25 cellular contexts compared by ENCODE assay signal in genomic region chr14:93675651-93676050, GRCh38.
"Had no signal": no experiment of that assay in that cellular context is flagged by ENCODE, and none has a peak within 500 bp of the region (broad histone marks: within the 10 kb centered on the region; RNA-seq: fewer than 3 reads in every experiment).

No MANE protein-coding gene starts in this region.

- H3K9me3 ChIP-seq: colonic mucosa, esophagus squamous epithelium, gastrocnemius medialis, left lung, lower lobe of right lung, mucosa of descending colon had no signal

- H3K4me1 ChIP-seq: colonic mucosa, esophagus squamous epithelium, gastrocnemius medialis, left lung, lower lobe of right lung had no signal

- ATAC-seq: effector memory CD8-positive, alpha-beta T cell; esophagus mucosa; gastrocnemius medialis; left lung; lower lobe of right lung; mucosa of descending colon had no signal

- H3K4me3 ChIP-seq: colonic mucosa, esophagus squamous epithelium, gastrocnemius medialis, hepatocyte, left lung, lower lobe of right lung, mucosa of descending colon had no signal

- H3K27me3 ChIP-seq: colonic mucosa, esophagus squamous epithelium, gastrocnemius medialis, hepatocyte, left lung had no signal

- H3K27ac ChIP-seq: colonic mucosa, epithelial cell of prostate, esophagus squamous epithelium, gastrocnemius medialis, hepatocyte, left lung, lower lobe of right lung had no signal

- DNase-seq: colonic mucosa; cortex of kidney; effector CD8-positive, alpha-beta T cell; effector memory CD8-positive, alpha-beta T cell; endodermal cell; erythroblast; esophagus squamous epithelium; foreskin fibroblast; foreskin melanocyte; gastrocnemius medialis; glutamatergic neuron; head of caudate nucleus; hypothalamus; immature natural killer cell; islet precursor cell; kidney; kidney glomerular epithelial cell; left lung; lower lobe of right lung; mesenchymal stem cell; mucosa of descending colon; naive B cell had no signal

- H3K36me3 ChIP-seq: colonic mucosa, esophagus squamous epithelium, gastrocnemius medialis, left lung, lower lobe of right lung had no signal
